7 cellular contexts compared by ENCODE assay signal in genomic region chr2:10048501-10049171, GRCh38. TPM values are rescaled to one million over a fixed set of nuclear protein-coding genes. Genes with fewer than 3 reads are reported as not detected.
DNase-seq lines count a peak whose midpoint lies in the region; ATAC-seq and TF ChIP-seq lines count a peak whose summit lies in the region.

No MANE protein-coding gene starts in this region.

- H3K27ac ChIP-seq in KMS-11: no peak overlapping the region
- H3K27ac ChIP-seq in SK-N-MC: no peak overlapping the region
- no peak overlapping the region for H3K27ac ChIP-seq in prostate gland

- TF ChIP-seq CTCF in KMS-11 (conservative IDR thresholded peaks at IDR 0.05; ENCODE audit: low read depth, low read length) (peak; percentile 65; the same call in 1 of the 2 replicates), fibroblast of pulmonary artery (IDR thresholded peaks at IDR 0.05; ENCODE audit: low read length, missing control alignments) (peak; percentile 64), prostate gland (IDR thresholded peaks at IDR 0.05) (peak; percentile 31 to 64 (median 48))

- ATAC-seq in GM18873 (IDR thresholded peaks at IDR 0.05; ENCODE audit: low FRiP score, unreplicated experiment): no peak

- no peak overlapping the region for H3K9ac ChIP-seq in KMS-11
- no peak overlapping the region for H3K9ac ChIP-seq in SK-N-MC (ENCODE audit: insufficient read length)

- no peak for TF ChIP-seq POLR2A in prostate gland (IDR thresholded peaks at IDR 0.05)

- H3K27me3 ChIP-seq in KMS-11 (ENCODE audit: insufficient read depth, low read depth): no peaks in the 10 kb centered on the region
- H3K27me3 ChIP-seq in prostate gland (replicated peaks; ENCODE audit: insufficient read depth): no peaks in the 10 kb centered on the region

- no peaks in the 10 kb centered on the region for H4K20me1 ChIP-seq in KMS-11 (ENCODE audit: insufficient read depth)

- H3K79me2 ChIP-seq in KMS-11 (ENCODE audit: insufficient read depth, low read depth): peaks cover 20% of the 10 kb centered on the region

- no peak overlapping the region for H3K4me2 ChIP-seq in KMS-11

- H3K9me3 ChIP-seq in SK-N-MC (ENCODE audit: low read depth, low read length) (no peaks in the 10 kb centered on the region), prostate gland (no peaks in the 10 kb centered on the region)

- intact Hi-C loops in prostate gland (cut with DNase I): loop anchor here (2.0 to 5.0 kb wide), 2 partner anchors 64 to 416 kb away; partner anchors contain the start of gene YWHAQ

- peak; percentile 73 for DNase-seq in EH (ENCODE audit: low read depth)
- peak; percentile 10 for DNase-seq in SK-N-MC (ENCODE audit: low read depth, low spot score)
- DNase-seq in fibroblast of pulmonary artery (ENCODE audit: low read depth): peak; percentile 80
- DNase-seq in prostate gland (ENCODE audit: low spot score): no peak
- no peak for DNase-seq in NCI-H524 treated with DMSO at 0.1 percent for 48 hours (lab: John Stamatoyannopoulos, UW)

- WGBS in prostate gland: 45% methylated on average over 10 of the region's 10 CpGs

- peaks cover 6% of the 10 kb centered on the region for H3K4me1 ChIP-seq in KMS-11 (ENCODE audit: low read depth, poor library complexity, severe bottlenecking)
- no peaks in the 10 kb centered on the region for H3K4me1 ChIP-seq in prostate gland (replicated peaks)

- no peak overlapping the region for H3K4me3 ChIP-seq in KMS-11 (IDR thresholded peaks at IDR 0.05; ENCODE audit: insufficient read depth, low read depth, low read length)
- no peak overlapping the region for H3K4me3 ChIP-seq in SK-N-MC
- no peak overlapping the region for H3K4me3 ChIP-seq in fibroblast of pulmonary artery (replicated peaks; ENCODE audit: low read depth, low read length)
- H3K4me3 ChIP-seq in prostate gland: no peak overlapping the region

- no peak overlapping the region for H2AFZ ChIP-seq in KMS-11 (ENCODE audit: low read depth)

- H3K36me3 ChIP-seq in KMS-11 (ENCODE audit: insufficient read depth): peaks cover 4% of the 10 kb centered on the region; the same call in 1 of the 2 replicates
- peaks cover 27% of the 10 kb centered on the region; the same call in 1 of the 2 replicates for H3K36me3 ChIP-seq in SK-N-MC (ENCODE audit: insufficient read depth, low read length)
- no peaks in the 10 kb centered on the region for H3K36me3 ChIP-seq in prostate gland

RNA-seq across cellular contexts. Expression of gene KLF11, which starts 5.3 kb away (rescaled TPM):
- 10 to 100 TPM in 1 of 2 donors, 1 to 10 TPM in 1; 4.3 to 37.9 TPM for total RNA-seq in prostate gland

RNA-seq across cellular contexts. Expression of gene CYS1, which starts 31.6 kb away (rescaled TPM):
- total RNA-seq in prostate gland: 1 to 10 TPM; 1.5 to 5.2 TPM

Comparison
In these comparisons a context has a peak if more than half of its experiments do, and no peak if none do; other contexts are left out.
1. DNase-seq: peak in EH (single experiment), SK-N-MC (single experiment) and fibroblast of pulmonary artery (single experiment); none in prostate gland (single experiment) and NCI-H524 treated with DMSO at 0.1 percent for 48 hours (single experiment).
2. Peak in every context shown above with its lines, with median percentiles within 50 percentile points of each other: CTCF ChIP-seq.